25 cellular contexts compared by ENCODE assay signal in the genomic region with DNA sequence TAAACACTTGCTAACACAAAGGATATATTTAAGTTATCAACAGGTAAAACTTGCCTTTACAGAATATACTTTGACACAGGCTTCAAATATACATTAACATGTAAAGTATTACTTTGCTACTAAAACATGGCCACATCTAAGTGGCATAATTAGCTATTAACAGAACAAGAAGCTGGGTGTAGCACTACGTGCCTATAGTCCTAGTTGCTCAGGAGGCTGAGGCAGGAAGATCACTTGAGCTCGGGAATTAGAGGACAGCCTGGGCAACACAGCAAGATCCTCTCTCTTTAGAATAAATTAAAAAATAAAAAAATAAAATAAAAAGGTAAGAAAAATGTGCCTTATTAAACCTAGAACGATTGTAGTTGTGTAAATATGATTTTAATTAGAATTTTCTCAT.
DNase-seq lines count a peak whose midpoint lies in the region; ATAC-seq, FAIRE-seq and TF ChIP-seq lines count a peak whose summit lies in the region.
"Had no signal": no experiment of that assay in that cellular context is flagged by ENCODE, and none has a peak within 500 bp of the region (broad histone marks: within the 10 kb centered on the region; RNA-seq: fewer than 3 reads in every experiment).

No MANE protein-coding gene starts in this region.

- H3K27me3 ChIP-seq in right atrium auricular region (no peaks in the 10 kb centered on the region), psoas muscle (ENCODE audit: insufficient read depth in 3 of 3, low read length in 2 of 3) (no peaks in the 10 kb centered on the region)
- H3K27me3 ChIP-seq: BE2C, BLaER1 had no signal

- no peaks in the 10 kb centered on the region for H3K4me1 Mint-ChIP-seq in WTC11

- POLR2A ChIA-PET in WTC11 (lab: Charles Lee) = no interaction called here

- DNase-seq in WTC11 (ENCODE audit: low spot score) = no peak
- DNase-seq in right atrium auricular region (ENCODE audit: low spot score) = no peak
- no peak for DNase-seq in psoas muscle
- DNase-seq: 8988T; ACHN; BE2C; C1 segment of cervical spinal cord; CD4-positive, alpha-beta memory T cell; CD4-positive, CD25-positive, alpha-beta regulatory T cell; CD8-positive, alpha-beta memory T cell; COR-L47; DMS 273 treated with DMSO at 0.1 percent for 48 hours; DMS153; DMS53; DMS79; DND-41; EL; GDM1 had no signal

- no peaks in the 10 kb centered on the region for H3K36me3 Mint-ChIP-seq in WTC11

- H3K27ac Mint-ChIP-seq in WTC11 = no peak overlapping the region
- H3K27ac Mint-ChIP-seq: CD14-positive monocyte; CD4-positive, CD25-positive, alpha-beta regulatory T cell had no signal

- H3K4me1 ChIP-seq in right atrium auricular region (no peaks in the 10 kb centered on the region), psoas muscle (no peaks in the 10 kb centered on the region)
- H3K4me1 ChIP-seq: BLaER1 had no signal

- H3K9me3 Mint-ChIP-seq in WTC11 = no peaks in the 10 kb centered on the region
- H3K9me3 Mint-ChIP-seq: CD14-positive monocyte; CD4-positive, alpha-beta memory T cell; CD4-positive, CD25-positive, alpha-beta regulatory T cell; CD8-positive, alpha-beta memory T cell had no signal

- H3K4me3 Mint-ChIP-seq in WTC11 = no peak overlapping the region
- H3K4me3 Mint-ChIP-seq: CD14-positive monocyte; CD4-positive, alpha-beta memory T cell; CD4-positive, CD25-positive, alpha-beta regulatory T cell; CD8-positive, alpha-beta memory T cell had no signal

- peak; percentile 33 for FAIRE-seq in islet of Langerhans (lab: Jason Lieb, UNC)
- FAIRE-seq: GM12878, GM12892, GM18507 had no signal

- H3K36me3 ChIP-seq in right atrium auricular region = no peaks in the 10 kb centered on the region
- H3K36me3 ChIP-seq in psoas muscle (ENCODE audit: insufficient read depth in 1 of 2, low read depth in 1 of 2) = peaks cover 0 to 14% of the 10 kb centered on the region in 2 donors

- TF ChIP-seq CTCF in WTC11 (IDR thresholded peaks at IDR 0.05) (no peak), right atrium auricular region (IDR thresholded peaks at IDR 0.05) (no peak), psoas muscle (IDR thresholded peaks at IDR 0.05) (no peak)

- H3K4me3 ChIP-seq in right atrium auricular region (no peak overlapping the region), psoas muscle (no peak overlapping the region)
- H3K4me3 ChIP-seq: BLaER1, GM12878 had no signal

- H3K27me3 Mint-ChIP-seq in WTC11 (ENCODE audit: low read depth) = no peaks in the 10 kb centered on the region
- H3K27me3 Mint-ChIP-seq: CD4-positive, alpha-beta memory T cell; CD4-positive, CD25-positive, alpha-beta regulatory T cell; CD8-positive, alpha-beta memory T cell had no signal

- H3K9me3 ChIP-seq in right atrium auricular region = no peaks in the 10 kb centered on the region
- no peaks in the 10 kb centered on the region for H3K9me3 ChIP-seq in psoas muscle
- H3K9me3 ChIP-seq: BE2C, BLaER1 had no signal

- H3K27ac ChIP-seq in right atrium auricular region (no peak overlapping the region), psoas muscle (no peak overlapping the region)
- H3K27ac ChIP-seq: BLaER1 had no signal

- CTCF ChIA-PET in WTC11 (lab: Charles Lee) = no interaction called here

- ATAC-seq in WTC11 (no peak), psoas muscle (no peak), HG03280 (IDR thresholded peaks at IDR 0.05; ENCODE audit: unreplicated experiment) (no peak)
- ATAC-seq: GM12878 had no signal

- intact Hi-C loops in psoas muscle (cut with DNase I) = no loop called here

- WGBS in psoas muscle, 3 donors = 91 to 96% (median 94%) methylated on average over 3 of the region's 3 CpGs

TF ChIP-seq in WTC11, 78 proteins besides CTCF, POLR2A, EP300 and RAD21:
- TF ChIP-seq ZNF121 (CRISPR knock-in tag; IDR thresholded peaks at IDR 0.05) (peak; percentile 51; the same call in 1 of the 2 replicates), ZNF232 (CRISPR knock-in tag; IDR thresholded peaks at IDR 0.05) (no peak)
